In the genomic region with DNA sequence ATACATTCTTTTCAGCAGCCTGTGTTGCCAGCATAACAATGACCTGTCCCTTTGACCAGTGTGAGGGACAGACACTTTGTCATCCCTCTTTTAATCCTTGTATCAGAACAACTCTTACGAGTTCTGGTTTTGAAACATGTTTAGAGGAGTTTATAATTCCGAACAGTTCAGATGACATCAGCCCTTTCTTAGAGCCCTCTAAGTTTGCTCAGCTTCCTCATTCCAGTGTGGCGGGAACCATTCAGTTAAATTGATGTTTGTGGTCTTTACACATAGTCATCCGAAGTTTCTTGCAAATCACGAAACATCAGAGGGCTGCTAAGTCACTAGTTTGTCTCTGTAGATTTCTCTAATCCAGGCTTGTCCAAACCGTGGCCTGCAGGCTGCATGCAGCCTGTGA, we compare ENCODE assay signal across 7 cellular contexts.
DNase-seq lines count a peak whose midpoint lies in the region; ATAC-seq and TF ChIP-seq lines count a peak whose summit lies in the region.

No MANE protein-coding gene starts in this region.

- no peak for TF ChIP-seq EP300 in stomach (IDR thresholded peaks at IDR 0.05)

- ATAC-seq in heart right ventricle (peak in 5 of 8 donors; percentile 7 to 52 (median 36)), HG03342 (IDR thresholded peaks at IDR 0.05; ENCODE audit: unreplicated experiment) (no peak)

- H3K27ac ChIP-seq in heart right ventricle (peak overlapping the region in 8 of 10 donors; percentile 5 to 57 (median 38)), stomach (peak overlapping the region in 4 of 5 donors; percentile 43 to 60 (median 48))

- H3K9me3 ChIP-seq in heart right ventricle, result no peaks in the 10 kb centered on the region
- no peaks in the 10 kb centered on the region for H3K9me3 ChIP-seq in stomach

- peaks cover 0 to 9% (median under 1%) of the 10 kb centered on the region in 9 donors for H3K36me3 ChIP-seq in heart right ventricle
- H3K36me3 ChIP-seq in stomach, result peaks cover 0 to 6% (median 3%) of the 10 kb centered on the region in 4 donors

- WGBS in heart right ventricle, 2 donors, result 47 to 54% methylated on average over 6 of the region's 6 CpGs
- WGBS in stomach, 5 donors, result 44 to 61% (median 54%) methylated on average over 6 of the region's 6 CpGs

- H3K4me1 ChIP-seq in heart right ventricle (peaks cover 12 to 75% (median 53%) of the 10 kb centered on the region in 9 donors), stomach (peaks cover 0 to 63% (median 26%) of the 10 kb centered on the region in 4 donors)

- TF ChIP-seq CTCF in heart right ventricle (IDR thresholded peaks at IDR 0.05) (no peak), stomach (IDR thresholded peaks at IDR 0.05) (no peak)

- no peaks in the 10 kb centered on the region for H3K27me3 ChIP-seq in heart right ventricle
- no peaks in the 10 kb centered on the region for H3K27me3 ChIP-seq in stomach

- no peak for TF ChIP-seq POLR2A in stomach (IDR thresholded peaks at IDR 0.05)

- DNase-seq in GOT3 (lab: John Stamatoyannopoulos, UW) (peak; percentile 10), SKM-1 treated with dmso at 0.1 percent for 144 hours (lab: John Stamatoyannopoulos, UW; ENCODE audit: unreplicated experiment) (peak; percentile 61), heart right ventricle (no peak), stomach (no peak), NCI-H82 (lab: John Stamatoyannopoulos, UW) (no peak), NCI-H748 (lab: John Stamatoyannopoulos, UW; ENCODE audit: unreplicated experiment) (no peak)

- no peak overlapping the region for H3K4me3 ChIP-seq in heart right ventricle
- no peak overlapping the region for H3K4me3 ChIP-seq in stomach

- intact Hi-C loops in heart right ventricle (cut with DNase I) (loop anchor here in 6 of 10 donors (10.0 kb wide), 6 partner anchors 72 to 352 kb away; no protein-coding TSS in a partner anchor), stomach (cut with DNase I; ENCODE audit: low total_unique reads) (no loop called here)

Comparison
In these comparisons a context has a peak if more than half of its experiments do, and no peak if none do; other contexts are left out.
1. DNase-seq: peak in GOT3 (single experiment) and SKM-1 treated with dmso at 0.1 percent for 144 hours (single experiment); none in heart right ventricle (0 of 2), stomach (single experiment), NCI-H82 (single experiment) and NCI-H748 (single experiment).